22 cellular contexts compared by ENCODE assay signal in genomic region chr10:36504752-36505151, GRCh38.
A peak's percentile ranks its signal among the peaks of the same experiment; 100 is the strongest.
DNase-seq lines count a peak whose midpoint lies in the region; ATAC-seq, FAIRE-seq and TF ChIP-seq lines count a peak whose summit lies in the region.
"Had no signal": no experiment of that assay in that cellular context is flagged by ENCODE, and none has a peak within 500 bp of the region (broad histone marks: within the 10 kb centered on the region; RNA-seq: fewer than 3 reads in every experiment).

No MANE protein-coding gene starts in this region.

- peak; percentile 24 for TF ChIP-seq CTCF in D721Med (IDR thresholded peaks at IDR 0.05; ENCODE audit: insufficient read depth, missing control alignments)
- peak; percentile 49 for TF ChIP-seq CTCF in VCaP (conservative IDR thresholded peaks at IDR 0.05)
- TF ChIP-seq CTCF in activated CD8-positive, alpha-beta T cell treated with anti-CD3 and anti-CD28 coated beads for 36 hours (IDR thresholded peaks at IDR 0.05), result no peak

- H3K27me3 ChIP-seq in right cardiac atrium (ENCODE audit: control insufficient read depth, insufficient read depth), result no peaks in the 10 kb centered on the region
- H3K27me3 ChIP-seq: brain microvascular endothelial cell, hepatocyte, testis had no signal

- CTCF ChIA-PET in activated CD8-positive, alpha-beta T cell treated with anti-CD3 and anti-CD28 coated beads for 36 hours (lab: Charles Lee), result no interaction called here

- no peaks in the 10 kb centered on the region for H3K9me3 ChIP-seq in right cardiac atrium (ENCODE audit: control insufficient read depth, low read length)
- H3K9me3 ChIP-seq: testis had no signal

- H3K4me3 Mint-ChIP-seq in activated CD8-positive, alpha-beta T cell treated with anti-CD3 and anti-CD28 coated beads for 36 hours, result no peak overlapping the region
- H3K4me3 Mint-ChIP-seq: activated naive CD8-positive, alpha-beta T cell treated with anti-CD3 and anti-CD28 coated beads, Interleukin-2, amount 10 ng/mL, durations not matched to agents 7 days and 5 days; mesothelial cell of epicardium; nephron progenitor cell; stimulated activated effector memory CD8-positive, alpha-beta T cell treated with anti-CD3 and anti-CD28 coated beads, Interleukin-12 subunit alpha, Interleukin-12 subunit beta, amount 100 ng/mL, for 72 hours; T-helper 17 cell had no signal

- H3K27me3 Mint-ChIP-seq in activated CD8-positive, alpha-beta T cell treated with anti-CD3 and anti-CD28 coated beads for 36 hours, result no peaks in the 10 kb centered on the region
- H3K27me3 Mint-ChIP-seq: activated naive CD8-positive, alpha-beta T cell treated with anti-CD3 and anti-CD28 coated beads, Interleukin-2, amount 10 ng/mL, durations not matched to agents 7 days and 5 days; T-helper 17 cell had no signal

- ATAC-seq in right cardiac atrium (peak; percentile 55 to 60), GM18868 (IDR thresholded peaks at IDR 0.05; ENCODE audit: unreplicated experiment) (no peak)
- no peak for ATAC-seq in activated CD8-positive, alpha-beta T cell treated with anti-CD3 and anti-CD28 coated beads for 36 hours
- ATAC-seq: stimulated activated effector memory CD8-positive, alpha-beta T cell treated with anti-CD3 and anti-CD28 coated beads, Interleukin-12 subunit alpha, Interleukin-12 subunit beta, amount 100 ng/mL, for 72 hours; T-helper 17 cell had no signal

- intact Hi-C loops in right cardiac atrium (cut with DNase I), result no loop called here
- intact Hi-C loops in activated CD8-positive, alpha-beta T cell treated with anti-CD3 and anti-CD28 coated beads for 36 hours (cut with micrococcal nuclease), result no loop called here

- WGBS in right cardiac atrium, result 72% methylated on average over 4 of the region's 4 CpGs

- H3K4me3 ChIP-seq in right cardiac atrium (ENCODE audit: low read length), result no peak overlapping the region
- H3K4me3 ChIP-seq: hepatocyte, testis had no signal

- H3K9me3 Mint-ChIP-seq in activated CD8-positive, alpha-beta T cell treated with anti-CD3 and anti-CD28 coated beads for 36 hours, result peaks cover 8% of the 10 kb centered on the region
- H3K9me3 Mint-ChIP-seq: nephron progenitor cell had no signal

- no peaks in the 10 kb centered on the region for H3K4me1 ChIP-seq in right cardiac atrium (ENCODE audit: control insufficient read depth, insufficient read depth, low read length)
- H3K4me1 ChIP-seq: testis had no signal

- DNase-seq in AG20443 (ENCODE audit: low spot score) (peak; percentile 16), D721Med (ENCODE audit: insufficient read length, low spot score) (no peak), right cardiac atrium (no peak), ecto neural progenitor cell (ENCODE audit: low spot score) (no peak), NOMO-1 treated with DMSO at 0.1 percent for 48 hours (lab: John Stamatoyannopoulos, UW; ENCODE audit: unreplicated experiment) (no peak)
- no peak for DNase-seq in activated CD8-positive, alpha-beta T cell treated with anti-CD3 and anti-CD28 coated beads for 36 hours
- DNase-seq: activated CD4-positive, CD25-positive, alpha-beta regulatory T cell treated with anti-CD3 and anti-CD28 coated beads, Interleukin-2, amount 50 U/mL, for 72 hours; activated naive CD8-positive, alpha-beta T cell treated with anti-CD3 and anti-CD28 coated beads, Interleukin-2, amount 10 ng/mL, durations not matched to agents 7 days and 5 days; brain microvascular endothelial cell; C1 segment of cervical spinal cord; effector CD4-positive, alpha-beta T cell; NCI-H1436; NCI-H345; nephron progenitor cell; T-helper 17 cell; testis had no signal

- H3K27ac ChIP-seq in VCaP (no peak overlapping the region), right cardiac atrium (ENCODE audit: low read length) (no peak overlapping the region)
- H3K27ac ChIP-seq: brain microvascular endothelial cell, hepatocyte, RWPE1, testis had no signal

- POLR2A ChIA-PET in activated CD8-positive, alpha-beta T cell treated with anti-CD3 and anti-CD28 coated beads for 36 hours (lab: Charles Lee), result no interaction called here

- no peak overlapping the region for H3K27ac Mint-ChIP-seq in activated CD8-positive, alpha-beta T cell treated with anti-CD3 and anti-CD28 coated beads for 36 hours
- H3K27ac Mint-ChIP-seq: activated naive CD8-positive, alpha-beta T cell treated with anti-CD3 and anti-CD28 coated beads, Interleukin-2, amount 10 ng/mL, durations not matched to agents 7 days and 5 days; mesothelial cell of epicardium; nephron progenitor cell; stimulated activated effector memory CD8-positive, alpha-beta T cell treated with anti-CD3 and anti-CD28 coated beads, Interleukin-12 subunit alpha, Interleukin-12 subunit beta, amount 100 ng/mL, for 72 hours; T-helper 17 cell had no signal

- no peak for FAIRE-seq in D721Med (lab: Jason Lieb, UNC)

- no peaks in the 10 kb centered on the region for H3K4me1 Mint-ChIP-seq in activated CD8-positive, alpha-beta T cell treated with anti-CD3 and anti-CD28 coated beads for 36 hours (ENCODE audit: low read depth)
- H3K4me1 Mint-ChIP-seq: activated naive CD8-positive, alpha-beta T cell treated with anti-CD3 and anti-CD28 coated beads, Interleukin-2, amount 10 ng/mL, durations not matched to agents 7 days and 5 days; stimulated activated effector memory CD8-positive, alpha-beta T cell treated with anti-CD3 and anti-CD28 coated beads, Interleukin-12 subunit alpha, Interleukin-12 subunit beta, amount 100 ng/mL, for 72 hours; T-helper 17 cell had no signal

- no peaks in the 10 kb centered on the region for H3K36me3 Mint-ChIP-seq in activated CD8-positive, alpha-beta T cell treated with anti-CD3 and anti-CD28 coated beads for 36 hours (ENCODE audit: low read depth)
- H3K36me3 Mint-ChIP-seq: activated naive CD8-positive, alpha-beta T cell treated with anti-CD3 and anti-CD28 coated beads, Interleukin-2, amount 10 ng/mL, durations not matched to agents 7 days and 5 days; mesothelial cell of epicardium; stimulated activated effector memory CD8-positive, alpha-beta T cell treated with anti-CD3 and anti-CD28 coated beads, Interleukin-12 subunit alpha, Interleukin-12 subunit beta, amount 100 ng/mL, for 72 hours had no signal

Comparison
In these comparisons a context has a peak if more than half of its experiments do, and no peak if none do; other contexts are left out.
1. ATAC-seq: peak in right cardiac atrium (2 of 2); none in GM18868 (single experiment) and activated CD8-positive, alpha-beta T cell treated with anti-CD3 and anti-CD28 coated beads for 36 hours (single experiment).